ENCODE assay signal across 1 cellular context in genomic region chr16:12016166-12016947, GRCh38.
TF ChIP-seq lines count a peak whose summit lies in the region.

No MANE protein-coding gene starts in this region.

TF ChIP-seq in HepG2, 621 proteins besides CTCF, POLR2A, EP300 and RAD21:
- TF ChIP-seq THAP8 (CRISPR knock-in tag; IDR thresholded peaks at IDR 0.05; ENCODE audit: borderline replicate concordance) (no peak), ZNF7 (CRISPR knock-in tag; IDR thresholded peaks at IDR 0.05) (peak; percentile 66; the same call in 1 of the 2 replicates), POLR2AphosphoS2 (IDR thresholded peaks at IDR 0.05; ENCODE audit: low read depth, low read length) (no peak), HNRNPLL (IDR thresholded peaks at IDR 0.05; ENCODE audit: low read depth, low read length, poor library complexity, severe bottlenecking) (no peak), ZNF543 (CRISPR knock-in tag; IDR thresholded peaks at IDR 0.05) (no peak), ZNF121 (CRISPR knock-in tag; IDR thresholded peaks at IDR 0.05) (0 out of 2 replicates have a peak, but pooled peaks have one; percentile 28), NR2F2 (IDR thresholded peaks at IDR 0.05; ENCODE audit: borderline replicate concordance, low read depth) (no peak), PITX1 (CRISPR knock-in tag; IDR thresholded peaks at IDR 0.05) (no peak)
TF ChIP-seq in HepG2: peak in this region for 2.
